ENCODE assay signal across 26 cellular contexts in the genomic region with DNA sequence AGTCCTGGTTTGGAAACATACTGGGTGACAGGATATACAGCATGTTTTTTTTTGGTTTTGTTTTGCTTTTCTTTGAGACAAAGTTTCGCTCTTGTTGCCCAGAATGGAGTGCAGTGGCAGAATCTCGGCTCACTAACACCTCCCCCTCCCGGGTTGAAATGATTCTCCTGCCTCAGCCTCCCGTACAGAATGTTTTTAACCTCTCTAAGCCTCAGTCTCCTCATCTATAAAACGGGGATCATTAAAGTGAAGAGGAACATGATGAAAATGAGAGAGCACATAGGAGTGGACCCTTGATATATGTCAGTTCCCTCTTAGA. TPM values are rescaled to one million over a fixed set of nuclear protein-coding genes. Genes with fewer than 3 reads are reported as not detected.
DNase-seq lines count a peak whose midpoint lies in the region; ATAC-seq, FAIRE-seq and TF ChIP-seq lines count a peak whose summit lies in the region.
"Had no signal": no experiment of that assay in that cellular context is flagged by ENCODE, and none has a peak within 500 bp of the region (broad histone marks: within the 10 kb centered on the region; RNA-seq: fewer than 3 reads in every experiment).

No MANE protein-coding gene starts in this region.

- no peaks in the 10 kb centered on the region for H3K36me3 ChIP-seq in K562 (ENCODE audit: control insufficient read depth, insufficient read depth, low read length)
- H3K36me3 ChIP-seq in left lung: peaks cover 0 to 19% of the 10 kb centered on the region in 2 donors
- H3K36me3 ChIP-seq: prostate gland had no signal

- 15% methylated on average over 5 of the region's 5 CpGs for WGBS in K562 (ENCODE audit: insufficient coverage, low coverage, missing lambda C conversion rate)

- H3K27me3 Mint-ChIP-seq in activated naive CD4-positive, alpha-beta T cell treated with anti-CD3 and anti-CD28 coated beads, Interleukin-2, amount 10 ng/mL, durations not matched to agents 7 days and 5 days: no peaks in the 10 kb centered on the region
- H3K27me3 Mint-ChIP-seq in T-helper 17 cell (no peaks in the 10 kb centered on the region), chondrocyte (ENCODE audit: low read depth) (no peaks in the 10 kb centered on the region)

- no peak for TF ChIP-seq EP300 in K562 (IDR thresholded peaks at IDR 0.05; ENCODE audit: low read length)

- TF ChIP-seq CTCF in K562 (IDR thresholded peaks at IDR 0.05 in 2 of 3, conservative IDR thresholded peaks at IDR 0.05 in 1 of 3; ENCODE audit: insufficient read depth in 2 of 3, low read depth in 1 of 3, low read length in 3 of 3) (no peak), left lung (IDR thresholded peaks at IDR 0.05) (no peak), chondrocyte (IDR thresholded peaks at IDR 0.05) (no peak)

- H3K4me2 ChIP-seq in K562 (ENCODE audit: insufficient read depth, low read length): no peak overlapping the region

- BruUV-seq in K562 (replicated peaks; lab: Mats Ljungman, UMichigan): no TSS peak

- peaks cover 20% of the 10 kb centered on the region for H4K20me1 ChIP-seq in K562 (replicated peaks; ENCODE audit: control insufficient read depth, insufficient read depth, low read length)
- H4K20me1 ChIP-seq: BLaER1 had no signal

- H3K27me3 ChIP-seq in K562 (ENCODE audit: control insufficient read depth in 2 of 2, insufficient read depth in 2 of 2, low read length in 2 of 2) (peaks cover 15 to 25% of the 10 kb centered on the region in 2 experiments; a peak in 4 of 5 replicates), left lung (no peaks in the 10 kb centered on the region)
- H3K27me3 ChIP-seq: BLaER1, gastrocnemius medialis, testis had no signal

- H3K9ac ChIP-seq in K562 (ENCODE audit: insufficient read depth in 1 of 2, low read depth in 2 of 2, low read length in 2 of 2): no peak overlapping the region
- H3K9ac ChIP-seq: BLaER1 had no signal

- H2AFZ ChIP-seq in K562 (ENCODE audit: low read depth, low read length): no peak overlapping the region

- no peaks in the 10 kb centered on the region for H3K79me2 ChIP-seq in K562 (ENCODE audit: control insufficient read depth, insufficient read depth, low read length)

- peak overlapping the region; percentile 42 for H3K4me3 Mint-ChIP-seq in activated naive CD4-positive, alpha-beta T cell treated with anti-CD3 and anti-CD28 coated beads, Interleukin-2, amount 10 ng/mL, durations not matched to agents 7 days and 5 days
- H3K4me3 Mint-ChIP-seq in T-helper 17 cell (peak overlapping the region; percentile 80), chondrocyte (ENCODE audit: unreplicated experiment) (no peak overlapping the region)
- H3K4me3 Mint-ChIP-seq in stimulated activated effector memory CD8-positive, alpha-beta T cell treated with anti-CD3 and anti-CD28 coated beads, Interleukin-12 subunit alpha, Interleukin-12 subunit beta, amount 100 ng/mL, for 72 hours: no peak overlapping the region

- POLR2A ChIA-PET in K562 (lab: Yijun Ruan, JAX): interaction anchor here (0.9 to 3.7 kb wide), 4 partner anchors 10 to 186 kb away, joined by 4 to 22 read pairs (median 20); partner anchors contain the start of gene MED15

- H3K36me3 Mint-ChIP-seq in activated naive CD4-positive, alpha-beta T cell treated with anti-CD3 and anti-CD28 coated beads, Interleukin-2, amount 10 ng/mL, durations not matched to agents 7 days and 5 days: peaks cover 47% of the 10 kb centered on the region
- H3K36me3 Mint-ChIP-seq in T-helper 17 cell (ENCODE audit: low read depth): peaks cover 9% of the 10 kb centered on the region
- H3K36me3 Mint-ChIP-seq in stimulated activated effector memory CD8-positive, alpha-beta T cell treated with anti-CD3 and anti-CD28 coated beads, Interleukin-12 subunit alpha, Interleukin-12 subunit beta, amount 100 ng/mL, for 72 hours: peaks cover 10% of the 10 kb centered on the region
- H3K36me3 Mint-ChIP-seq in chondrocyte (ENCODE audit: low read depth): peaks cover 20% of the 10 kb centered on the region

- peaks cover 74% of the 10 kb centered on the region for H3K4me1 Mint-ChIP-seq in activated naive CD4-positive, alpha-beta T cell treated with anti-CD3 and anti-CD28 coated beads, Interleukin-2, amount 10 ng/mL, durations not matched to agents 7 days and 5 days
- H3K4me1 Mint-ChIP-seq in T-helper 17 cell: peaks cover 45% of the 10 kb centered on the region
- H3K4me1 Mint-ChIP-seq in stimulated activated effector memory CD8-positive, alpha-beta T cell treated with anti-CD3 and anti-CD28 coated beads, Interleukin-12 subunit alpha, Interleukin-12 subunit beta, amount 100 ng/mL, for 72 hours: peaks cover 43% of the 10 kb centered on the region
- H3K4me1 Mint-ChIP-seq in chondrocyte (ENCODE audit: low read depth): no peaks in the 10 kb centered on the region

- TF ChIP-seq POLR2A in K562 (conservative IDR thresholded peaks at IDR 0.05): no peak

- H3K27ac ChIP-seq in K562 (ENCODE audit: extremely low read depth, low read depth, low read length) (no peak overlapping the region), left lung (no peak overlapping the region)
- H3K27ac ChIP-seq: BLaER1, gastrocnemius medialis, prostate gland, testis had no signal

- peak; percentile 51 for DNase-seq in activated naive CD4-positive, alpha-beta T cell treated with anti-CD3 and anti-CD28 coated beads, Interleukin-2, amount 10 ng/mL, durations not matched to agents 7 days and 5 days
- no peak for DNase-seq in activated naive CD4-positive, alpha-beta T cell treated with anti-CD3 and anti-CD28 coated beads, Interleukin-2, amount 50 U/mL, for 16 hours
- DNase-seq in T-helper 17 cell (no peak), K562 (ENCODE audit: extremely low read depth in 1 of 4, low spot score in 3 of 4) (no peak), left lung (no peak), chondrocyte (ENCODE audit: low spot score) (no peak), NCI-H748 treated with DMSO at 0.1 percent for 48 hours (lab: John Stamatoyannopoulos, UW) (no peak)
- DNase-seq in stimulated activated effector memory CD8-positive, alpha-beta T cell treated with anti-CD3 and anti-CD28 coated beads, Interleukin-12 subunit alpha, Interleukin-12 subunit beta, amount 100 ng/mL, for 72 hours (ENCODE audit: low spot score in 2 of 2): no peak
- DNase-seq: activated CD4-positive, CD25-positive, alpha-beta regulatory T cell treated with anti-CD3 and anti-CD28 coated beads, Interleukin-2, amount 50 U/mL, for 72 hours; activated CD8-positive, alpha-beta memory T cell treated with anti-CD3 and anti-CD28 coated beads, Interleukin-2, amount 50 U/mL, for 4 hours; activated gamma-delta T cell treated with Interleukin-2 at 50 U/mL for 16 hours; caudate nucleus; DND-41; gastrocnemius medialis; hypothalamus; mesenchymal stem cell; NCI-H1436; NCI-H2081 treated with DMSO at 0.1 percent for 48 hours; NCI-H226; stimulated activated naive CD8-positive, alpha-beta T cell treated with anti-CD3 and anti-CD28 coated beads, Interleukin-15, Interleukin-2, amounts not matched to agents 100 U/mL and 50 U/mL, for 24 hours; SW 1271; testis had no signal

- in situ Hi-C loops in K562 (cut with MboI): no loop called here

- no peak for FAIRE-seq in K562 (lab: Jason Lieb, UNC)
- FAIRE-seq: urothelium cell line had no signal

- H3K9me3 ChIP-seq in T-helper 17 cell (ENCODE audit: control insufficient read depth, low read length, poor library complexity, severe bottlenecking) (no peaks in the 10 kb centered on the region), K562 (replicated peaks; ENCODE audit: control insufficient read depth, insufficient read depth, low read depth, low read length) (no peaks in the 10 kb centered on the region), left lung (no peaks in the 10 kb centered on the region)
- H3K9me3 ChIP-seq: BLaER1, gastrocnemius medialis, HAP-1, prostate gland, testis had no signal

- TF ChIP-seq RAD21 in K562 (CRISPR knock-in tag; conservative IDR thresholded peaks at IDR 0.05 in 1 of 2, IDR thresholded peaks at IDR 0.05 in 1 of 2): no peak

- H3K4me3 ChIP-seq in K562 (no peak overlapping the region), left lung (no peak overlapping the region)
- H3K4me3 ChIP-seq: BLaER1, gastrocnemius medialis, HAP-1, prostate gland, testis had no signal

- H3K9me3 Mint-ChIP-seq in activated naive CD4-positive, alpha-beta T cell treated with anti-CD3 and anti-CD28 coated beads, Interleukin-2, amount 10 ng/mL, durations not matched to agents 7 days and 5 days: no peaks in the 10 kb centered on the region
- H3K9me3 Mint-ChIP-seq in stimulated activated effector memory CD8-positive, alpha-beta T cell treated with anti-CD3 and anti-CD28 coated beads, Interleukin-12 subunit alpha, Interleukin-12 subunit beta, amount 100 ng/mL, for 72 hours: no peaks in the 10 kb centered on the region
- no peaks in the 10 kb centered on the region for H3K9me3 Mint-ChIP-seq in chondrocyte (ENCODE audit: low read depth)

- peak overlapping the region; percentile 100 for H3K27ac Mint-ChIP-seq in activated naive CD4-positive, alpha-beta T cell treated with anti-CD3 and anti-CD28 coated beads, Interleukin-2, amount 10 ng/mL, durations not matched to agents 7 days and 5 days
- H3K27ac Mint-ChIP-seq in T-helper 17 cell: peak overlapping the region; percentile 96
- H3K27ac Mint-ChIP-seq in stimulated activated effector memory CD8-positive, alpha-beta T cell treated with anti-CD3 and anti-CD28 coated beads, Interleukin-12 subunit alpha, Interleukin-12 subunit beta, amount 100 ng/mL, for 72 hours: peak overlapping the region; percentile 92
- no peak overlapping the region for H3K27ac Mint-ChIP-seq in chondrocyte (ENCODE audit: unreplicated experiment)

- H3K4me1 ChIP-seq in K562 (replicated peaks in 1 of 2; ENCODE audit: control insufficient read depth in 2 of 2, insufficient read depth in 2 of 2, low read length in 2 of 2) (peaks cover 7 to 13% of the 10 kb centered on the region in 2 experiments; a peak in 4 of 5 replicates), left lung (peaks cover 0 to 22% of the 10 kb centered on the region in 2 donors)
- H3K4me1 ChIP-seq: HAP-1, prostate gland, testis had no signal

- no peaks in the 10 kb centered on the region for H3K9me1 ChIP-seq in K562 (ENCODE audit: control insufficient read depth, insufficient read depth, low read length)

- CTCF ChIA-PET in activated naive CD4-positive, alpha-beta T cell treated with anti-CD3 and anti-CD28 coated beads, Interleukin-2, amount 10 ng/mL, durations not matched to agents 7 days and 5 days (lab: Charles Lee): interaction anchor here (2.7 kb wide), 1 partner anchor 29 kb away, joined by 10 read pairs; no protein-coding TSS in a partner anchor
- CTCF ChIA-PET in K562 (lab: Yijun Ruan, JAX; ENCODE audit: low intra/inter-chr PET ratio): no interaction called here

- ATAC-seq in T-helper 17 cell: no peak
- no peak for ATAC-seq in K562
- ATAC-seq in stimulated activated effector memory CD8-positive, alpha-beta T cell treated with anti-CD3 and anti-CD28 coated beads, Interleukin-12 subunit alpha, Interleukin-12 subunit beta, amount 100 ng/mL, for 72 hours: no peak
- ATAC-seq in left lung: no peak
- ATAC-seq: gastrocnemius medialis; stimulated activated naive CD8-positive, alpha-beta T cell treated with anti-CD3 and anti-CD28 coated beads, Interleukin-15, Interleukin-2, amounts not matched to agents 100 U/mL and 50 U/mL, for 24 hours had no signal

- intact Hi-C loops in K562 (cut with micrococcal nuclease): no loop called here
- intact Hi-C loops in left lung (cut with DNase I): no loop called here

RNA-seq across cellular contexts. Expression of gene SCARF2, which starts 28.1 kb away (rescaled TPM):
- total RNA-seq in T-helper 17 cell (1 to 10 TPM; 3.1 to 3.6 TPM), K562 (2014; rRNA removed) (0.20 and 0.32 TPM in 2 replicates), K562 (2014; rRNA removed; fragmentation: Illumina TruSeq; extraction: Trizol) (not detected in 2 replicates), K562 (2015; rRNA removed; fragmentation: Illumina TruSeq; extraction: Trizol) (not detected in 2 replicates), K562 (2021) (0.13 and 0.29 TPM in 2 replicates), left lung (10 to 100 TPM; 22.9 to 24.1 TPM), chondrocyte (56.5 to 88.8 TPM (median 86.5 TPM) in 3 replicates)
- 0.65 TPM in 1 of 2 replicates, not detected in the other for total RNA-seq in K562 (2011; cell fraction: chromatin; rRNA removed; ENCODE audit: low replicate concordance)
- total RNA-seq in K562 (2011; cell fraction: nucleolus; rRNA removed): 0.50 and 0.92 TPM in 2 replicates
- 0.15 TPM in 2 replicates for total RNA-seq in K562 (2011; cell fraction: nucleoplasm; rRNA removed)
- polyA plus RNA-seq in K562 (2011; rRNA removed) (0.06 and 0.26 TPM in 2 replicates), K562 (2014; fragmentation: Illumina TruSeq; extraction: Trizol) (not detected in 2 replicates), K562 (2014; fragmentation: Nextera tagmentation; extraction: Ambion mirVana) (not detected), K562 (2014; rRNA removed) (0.13 and 0.23 TPM in 2 replicates)
- 0.15 and 0.25 TPM in 2 replicates for polyA plus RNA-seq in K562 (2011; cell fraction: cytosol; rRNA removed)
- polyA plus RNA-seq in K562 (2011; cell fraction: nucleus; rRNA removed): 0.61 and 0.65 TPM in 2 replicates
- 0.21 and 1.3 TPM in 2 replicates for polyA plus RNA-seq in K562 (2012)
- polyA minus RNA-seq in K562 (2011; rRNA and poly(A)+ RNA removed): not detected in 2 replicates
- polyA minus RNA-seq in K562 (2011; cell fraction: cytosol; rRNA and poly(A)+ RNA removed): not detected in 2 replicates
- 0.22 and 0.27 TPM in 2 replicates for polyA minus RNA-seq in K562 (2011; cell fraction: nucleus; rRNA and poly(A)+ RNA removed)

RNA-seq across cellular contexts. Expression of gene KLHL22, which starts 29.9 kb away (rescaled TPM):
- total RNA-seq in T-helper 17 cell: 10 to 100 TPM; 28.1 to 33.1 TPM
- 116 and 152 TPM in 2 replicates for total RNA-seq in K562 (2011; cell fraction: chromatin; rRNA removed; ENCODE audit: low replicate concordance)
- 68.5 and 75.0 TPM in 2 replicates for total RNA-seq in K562 (2011; cell fraction: nucleolus; rRNA removed)
- total RNA-seq in K562 (2011; cell fraction: nucleoplasm; rRNA removed): 88.1 and 101 TPM in 2 replicates
- 15.1 and 15.6 TPM in 2 replicates for total RNA-seq in K562 (2014; rRNA removed)
- 13.5 and 15.3 TPM in 2 replicates for total RNA-seq in K562 (2014; rRNA removed; fragmentation: Illumina TruSeq; extraction: Trizol)
- 15.2 and 15.7 TPM in 2 replicates for total RNA-seq in K562 (2015; rRNA removed; fragmentation: Illumina TruSeq; extraction: Trizol)
- 20.1 and 21.1 TPM in 2 replicates for total RNA-seq in K562 (2021)
- 25.6 and 43.0 TPM in 2 replicates for polyA plus RNA-seq in K562 (2011; rRNA removed)
- 24.5 and 36.2 TPM in 2 replicates for polyA plus RNA-seq in K562 (2011; cell fraction: cytosol; rRNA removed)
- 73.7 and 92.5 TPM in 2 replicates for polyA plus RNA-seq in K562 (2011; cell fraction: nucleus; rRNA removed)
- 15.0 and 42.6 TPM in 2 replicates for polyA plus RNA-seq in K562 (2012)
- polyA plus RNA-seq in K562 (2014; fragmentation: Illumina TruSeq; extraction: Trizol): 15.4 and 16.5 TPM in 2 replicates
- polyA plus RNA-seq in K562 (2014; fragmentation: Nextera tagmentation; extraction: Ambion mirVana): 1 to 10 TPM; 1.3 to 1.8 TPM
- 15.8 and 18.6 TPM in 2 replicates for polyA plus RNA-seq in K562 (2014; rRNA removed)
- 24.1 and 42.3 TPM in 2 replicates for polyA minus RNA-seq in K562 (2011; rRNA and poly(A)+ RNA removed)
- 13.4 and 21.4 TPM in 2 replicates for polyA minus RNA-seq in K562 (2011; cell fraction: cytosol; rRNA and poly(A)+ RNA removed)
- 36.2 and 65.9 TPM in 2 replicates for polyA minus RNA-seq in K562 (2011; cell fraction: nucleus; rRNA and poly(A)+ RNA removed)
- 10 to 100 TPM; 22.0 to 26.4 TPM for total RNA-seq in left lung
- 37.3 to 49.3 TPM (median 37.7 TPM) in 3 replicates for total RNA-seq in chondrocyte

RNA-seq across cellular contexts. Expression of gene MED15, which starts 41.7 kb away (rescaled TPM):
- 100 to 1,000 TPM; 207 to 251 TPM for total RNA-seq in T-helper 17 cell
- total RNA-seq in K562 (2011; cell fraction: chromatin; rRNA removed; ENCODE audit: low replicate concordance): 482 and 971 TPM in 2 replicates
- 663 TPM in 2 replicates for total RNA-seq in K562 (2011; cell fraction: nucleolus; rRNA removed)
- 469 and 476 TPM in 2 replicates for total RNA-seq in K562 (2011; cell fraction: nucleoplasm; rRNA removed)
- total RNA-seq in K562 (2014; rRNA removed): 72.6 and 103 TPM in 2 replicates
- total RNA-seq in K562 (2014; rRNA removed; fragmentation: Illumina TruSeq; extraction: Trizol): 26.1 and 26.4 TPM in 2 replicates
- total RNA-seq in K562 (2015; rRNA removed; fragmentation: Illumina TruSeq; extraction: Trizol): 59.2 and 60.1 TPM in 2 replicates
- total RNA-seq in K562 (2021): 264 and 271 TPM in 2 replicates
- 40.4 and 111 TPM in 2 replicates for polyA plus RNA-seq in K562 (2011; rRNA removed)
- polyA plus RNA-seq in K562 (2011; cell fraction: cytosol; rRNA removed): 75.5 and 117 TPM in 2 replicates
- polyA plus RNA-seq in K562 (2011; cell fraction: nucleus; rRNA removed): 369 and 471 TPM in 2 replicates
- 148 and 229 TPM in 2 replicates for polyA plus RNA-seq in K562 (2012)
- 76.0 and 122 TPM in 2 replicates for polyA plus RNA-seq in K562 (2014; fragmentation: Illumina TruSeq; extraction: Trizol)
- polyA plus RNA-seq in K562 (2014; fragmentation: Nextera tagmentation; extraction: Ambion mirVana): 1 to 10 TPM; 4.0 to 5.2 TPM
- polyA plus RNA-seq in K562 (2014; rRNA removed): 102 and 130 TPM in 2 replicates
- 98.8 and 108 TPM in 2 replicates for polyA minus RNA-seq in K562 (2011; rRNA and poly(A)+ RNA removed)
- 188 and 326 TPM in 2 replicates for polyA minus RNA-seq in K562 (2011; cell fraction: cytosol; rRNA and poly(A)+ RNA removed)
- polyA minus RNA-seq in K562 (2011; cell fraction: nucleus; rRNA and poly(A)+ RNA removed): 310 and 409 TPM in 2 replicates
- total RNA-seq in left lung: 100 to 1,000 TPM in 1 of 2 donors, 10 to 100 TPM in 1; 89.6 to 121 TPM
- 105 to 111 TPM (median 110 TPM) in 3 replicates for total RNA-seq in chondrocyte

Comparison
In these comparisons a context has a peak if more than half of its experiments do, and no peak if none do; other contexts are left out.
1. H3K4me3 Mint-ChIP-seq: peak in activated naive CD4-positive, alpha-beta T cell treated with anti-CD3 and anti-CD28 coated beads, Interleukin-2, amount 10 ng/mL, durations not matched to agents 7 days and 5 days (single experiment) and T-helper 17 cell (single experiment); none in stimulated activated effector memory CD8-positive, alpha-beta T cell treated with anti-CD3 and anti-CD28 coated beads, Interleukin-12 subunit alpha, Interleukin-12 subunit beta, amount 100 ng/mL, for 72 hours (single experiment) and chondrocyte (single experiment).
2. RNA of gene SCARF2, which starts 28.1 kb away (total RNA-seq): 56.5 to 88.8 TPM in chondrocyte and 22.9 to 24.1 TPM in left lung; 3.1 to 3.6 TPM in T-helper 17 cell and 0.13 to 0.92 TPM in K562; every median in the first group is over 4 times any median in the second.